ENCODE assay signal across 1 cellular context in the genomic region with DNA sequence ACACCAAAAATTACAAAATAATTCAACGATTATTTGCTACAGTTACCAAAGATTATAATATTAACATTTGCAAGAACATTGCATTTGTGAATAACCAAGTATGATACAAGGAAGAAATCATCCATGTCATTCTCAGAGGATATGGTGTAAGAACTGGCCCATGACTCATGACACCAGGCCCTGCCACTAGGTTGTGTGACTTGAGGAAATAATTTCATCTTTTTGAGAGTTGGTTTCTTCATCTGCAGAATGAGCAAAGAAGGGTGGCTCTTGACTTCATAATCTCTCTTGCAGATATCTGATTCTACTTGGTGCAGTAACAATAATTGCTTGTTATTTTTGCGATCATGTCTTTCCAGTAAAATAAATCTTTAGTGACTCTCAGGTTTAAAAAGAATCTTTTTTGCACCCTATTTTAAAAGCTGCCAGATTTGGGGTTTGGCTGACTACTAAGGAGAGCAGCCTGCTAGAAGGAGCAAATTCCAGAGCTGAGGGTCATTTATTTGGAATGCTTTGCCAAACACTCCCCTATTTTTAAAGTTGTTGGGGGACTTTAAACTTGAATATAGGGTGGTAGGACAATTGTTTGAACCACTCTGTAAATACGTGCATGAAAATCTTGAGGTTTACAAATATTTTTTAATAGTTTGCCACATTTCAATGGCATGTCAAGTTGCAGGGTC.
TF ChIP-seq lines count a peak whose summit lies in the region.

No MANE protein-coding gene starts in this region.

TF ChIP-seq in K562, 482 proteins besides CTCF, POLR2A, EP300 and RAD21 (continued from another document):
- TF ChIP-seq, protein P1, sequence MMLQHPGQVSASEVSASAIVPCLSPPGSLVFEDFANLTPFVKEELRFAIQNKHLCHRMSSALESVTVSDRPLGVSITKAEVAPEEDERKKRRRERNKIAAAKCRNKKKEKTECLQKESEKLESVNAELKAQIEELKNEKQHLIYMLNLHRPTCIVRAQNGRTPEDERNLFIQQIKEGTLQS (IDR thresholded peaks at IDR 0.05): peak; percentile 51
- TF ChIP-seq, protein P1 (CRISPR knock-in tag; conservative IDR thresholded peaks at IDR 0.05): no peak
